6 cellular contexts compared by ENCODE assay signal in genomic region chr12:98235301-98235700, GRCh38.
"Had no signal": no experiment of that assay in that cellular context is flagged by ENCODE, and none has a peak within 500 bp of the region (broad histone marks: within the 10 kb centered on the region; RNA-seq: fewer than 3 reads in every experiment).

No MANE protein-coding gene starts in this region.

- DNase-seq: IMR-90, KBM-7, KG1 had no signal

- H3K27ac ChIP-seq: HL-60 had no signal

- FAIRE-seq: HTR-8/SVneo, K562 had no signal

- H3K4me3 ChIP-seq: K562 had no signal

- ATAC-seq: K562 had no signal
